In the genomic region with DNA sequence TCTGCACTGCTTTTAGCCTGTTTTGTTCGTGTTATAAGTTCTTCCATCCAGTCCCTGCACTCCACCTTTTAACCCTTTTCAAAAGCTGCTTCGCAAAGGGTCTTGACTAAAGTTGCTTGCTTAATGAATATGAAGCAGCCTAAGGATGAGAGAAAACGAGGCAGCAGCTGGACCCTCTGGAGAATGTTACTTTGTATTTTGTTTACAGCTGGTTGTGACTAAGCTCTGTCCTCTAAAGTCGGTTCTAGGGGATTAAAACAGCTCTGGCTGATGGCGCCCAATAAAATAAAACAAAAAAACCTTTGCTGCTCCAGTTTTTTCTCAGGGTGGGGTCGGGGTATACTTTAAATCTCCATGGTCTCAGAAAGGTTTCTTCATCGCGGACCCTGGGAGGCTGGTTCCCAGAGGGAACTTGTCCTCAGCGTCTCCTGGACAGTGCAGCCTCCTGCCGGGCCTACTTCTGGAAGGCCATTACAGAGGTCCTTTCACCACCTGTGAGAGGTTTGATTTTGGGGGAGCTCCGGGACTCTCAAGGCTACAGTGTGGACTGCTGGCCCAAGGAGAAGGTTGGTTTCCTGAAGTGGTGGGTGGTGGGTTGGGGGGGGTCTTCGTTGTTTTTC, we compare ENCODE assay signal across 8 cellular contexts. TPM values are rescaled to one million over a fixed set of nuclear protein-coding genes. Genes with fewer than 3 reads are reported as not detected.
A peak's percentile ranks its signal among the peaks of the same experiment; 100 is the strongest.
DNase-seq lines count a peak whose midpoint lies in the region; ATAC-seq and TF ChIP-seq lines count a peak whose summit lies in the region.

No MANE protein-coding gene starts in this region.

- H3K9me3 ChIP-seq in left ventricle myocardium inferior (replicated peaks) = no peaks in the 10 kb centered on the region

- peaks cover 34% of the 10 kb centered on the region for H3K36me3 ChIP-seq in left ventricle myocardium inferior

- ATAC-seq in GM21529 (IDR thresholded peaks at IDR 0.05; ENCODE audit: unreplicated experiment) = no peak

- intact Hi-C loops in left ventricle myocardium inferior (cut with micrococcal nuclease) = no loop called here

- H3K4me1 ChIP-seq in left ventricle myocardium inferior = peaks cover 63% of the 10 kb centered on the region

- H3K4me3 ChIP-seq in left ventricle myocardium inferior = peak overlapping the region; percentile 88
- H3K4me3 ChIP-seq in skin epidermis = peak overlapping the region; percentile 30 to 83 (median 77)

- peak; percentile 17 for DNase-seq in activated effector memory CD4-positive, alpha-beta T cell treated with anti-CD3 and anti-CD28 coated beads, Interleukin-2, amount 50 U/mL, for 16 hours
- DNase-seq in activated effector memory CD4-positive, alpha-beta T cell treated with Interleukin-2 at 50 U/mL for 16 hours = no peak
- no peak for DNase-seq in left ventricle myocardium inferior
- no peak for DNase-seq in globus pallidus (ENCODE audit: low spot score)
- DNase-seq in ecto neural progenitor cell (ENCODE audit: low spot score) = no peak

- peak overlapping the region; percentile 91 for H3K27ac ChIP-seq in VCaP
- peak overlapping the region; percentile 94 for H3K27ac ChIP-seq in left ventricle myocardium inferior (replicated peaks)
- H3K27ac ChIP-seq in skin epidermis = peak overlapping the region in 20 of 21 experiments; percentile 16 to 94 (median 76)

- TF ChIP-seq CTCF in VCaP (conservative IDR thresholded peaks at IDR 0.05) (no peak), left ventricle myocardium inferior (IDR thresholded peaks at IDR 0.05; ENCODE audit: borderline replicate concordance) (no peak)

- H3K27me3 ChIP-seq in left ventricle myocardium inferior (ENCODE audit: low read depth) = no peaks in the 10 kb centered on the region

RNA-seq across cellular contexts. Expression of gene RBM4, which starts 0.8 kb away (rescaled TPM):
- 57.1 TPM for total RNA-seq in left ventricle myocardium inferior

RNA-seq across cellular contexts. Expression of gene RBM14, which starts 21.2 kb away (rescaled TPM):
- 37.9 TPM for total RNA-seq in left ventricle myocardium inferior

RNA-seq across cellular contexts. Expression of gene RBM4B, which starts 40.0 kb away (rescaled TPM):
- total RNA-seq in left ventricle myocardium inferior = 11.8 TPM

RNA-seq across cellular contexts. Expression of gene CCS, which starts 44.7 kb away (rescaled TPM):
- total RNA-seq in left ventricle myocardium inferior = 25.3 TPM

RNA-seq across cellular contexts. Expression of gene CCDC87, which starts 44.8 kb away (rescaled TPM):
- total RNA-seq in left ventricle myocardium inferior = 0.41 TPM
